Comparison of ENCODE assay signal across 8 cellular contexts in genomic region chr6:30555428-30556005, GRCh38. TPM values are rescaled to one million over a fixed set of nuclear protein-coding genes. Genes with fewer than 3 reads are reported as not detected.
DNase-seq lines count a peak whose midpoint lies in the region; ATAC-seq and TF ChIP-seq lines count a peak whose summit lies in the region.

No MANE protein-coding gene starts in this region.

- intact Hi-C loops in Right ventricle myocardium superior (cut with DNase I), result loop anchor here (5.0 kb wide), 1 partner anchor 162 kb away; the partner anchor contains the start of gene MDC1

- H3K4me1 Mint-ChIP-seq in activated naive CD8-positive, alpha-beta T cell treated with anti-CD3 and anti-CD28 coated beads for 36 hours, result peaks cover 39% of the 10 kb centered on the region

- ATAC-seq in Right ventricle myocardium superior (ENCODE audit: poor library complexity) (peak; percentile 25), omental fat pad (ENCODE audit: low FRiP score) (peak; percentile 2), GM18858 (IDR thresholded peaks at IDR 0.05; ENCODE audit: unreplicated experiment) (no peak)

- no peak for TF ChIP-seq CTCF in omental fat pad (IDR thresholded peaks at IDR 0.05)

- peaks cover 62% of the 10 kb centered on the region for H3K36me3 Mint-ChIP-seq in activated naive CD8-positive, alpha-beta T cell treated with anti-CD3 and anti-CD28 coated beads for 36 hours

- no peaks in the 10 kb centered on the region for H3K9me3 Mint-ChIP-seq in activated naive CD8-positive, alpha-beta T cell treated with anti-CD3 and anti-CD28 coated beads for 36 hours

- peak overlapping the region; percentile 97 for H3K27ac ChIP-seq in HUES48 (ENCODE audit: low read depth, low read length)

- DNase-seq in EL (peak; percentile 47), Right ventricle myocardium superior (peak; percentile 77), omental fat pad (ENCODE audit: low spot score) (no peak), NCI-H1930 (lab: John Stamatoyannopoulos, UW) (no peak)
- DNase-seq in activated naive CD8-positive, alpha-beta T cell treated with anti-CD3 and anti-CD28 coated beads for 36 hours, result peak; percentile 35
- DNase-seq in activated effector memory CD4-positive, alpha-beta T cell treated with Interleukin-2 at 50 U/mL for 16 hours, result no peak

- H3K4me3 Mint-ChIP-seq in activated naive CD8-positive, alpha-beta T cell treated with anti-CD3 and anti-CD28 coated beads for 36 hours, result peak overlapping the region; percentile 98

- peak overlapping the region; percentile 97 for H3K4me3 ChIP-seq in HUES48 (ENCODE audit: low read depth, low read length)

- peaks cover 50% of the 10 kb centered on the region for H3K36me3 ChIP-seq in HUES48 (ENCODE audit: control insufficient read depth, insufficient read depth, low read length)

- no peaks in the 10 kb centered on the region for H3K9me3 ChIP-seq in HUES48 (ENCODE audit: control insufficient read depth, insufficient read depth, low read length)

- H3K9ac ChIP-seq in HUES48 (ENCODE audit: low read depth, low read length), result peak overlapping the region; percentile 89

- H3K27ac Mint-ChIP-seq in activated naive CD8-positive, alpha-beta T cell treated with anti-CD3 and anti-CD28 coated beads for 36 hours, result peak overlapping the region; percentile 100

- no peaks in the 10 kb centered on the region for H3K27me3 ChIP-seq in HUES48 (ENCODE audit: control insufficient read depth, insufficient read depth, low read length)

- H3K27me3 Mint-ChIP-seq in activated naive CD8-positive, alpha-beta T cell treated with anti-CD3 and anti-CD28 coated beads for 36 hours, result no peaks in the 10 kb centered on the region

- 0 out of 2 replicates have a peak, but pooled peaks cover 5% of the 10 kb centered on the region for H3K4me1 ChIP-seq in HUES48 (ENCODE audit: control insufficient read depth, insufficient read depth, low read length)

RNA-seq across cellular contexts. Expression of gene GNL1, which starts 0.8 kb away (rescaled TPM):
- 100 to 1,000 TPM; 123 to 126 TPM for total RNA-seq in activated naive CD8-positive, alpha-beta T cell treated with anti-CD3 and anti-CD28 coated beads for 36 hours
- total RNA-seq in Right ventricle myocardium superior (17.6 TPM), omental fat pad (10 to 100 TPM; 40.1 to 50.6 (median 43.7) TPM)

RNA-seq across cellular contexts. Expression of gene PRR3, which starts 1.6 kb away (rescaled TPM):
- 10 to 100 TPM; 32.7 to 34.4 TPM for total RNA-seq in activated naive CD8-positive, alpha-beta T cell treated with anti-CD3 and anti-CD28 coated beads for 36 hours
- total RNA-seq in Right ventricle myocardium superior, result 1.4 TPM
- total RNA-seq in omental fat pad, result 10 to 100 TPM in 1 of 4 donors, 1 to 10 TPM in 3; 5.0 to 10.4 (median 7.5) TPM

RNA-seq across cellular contexts. Expression of gene ABCF1, which starts 15.7 kb away (rescaled TPM):
- total RNA-seq in activated naive CD8-positive, alpha-beta T cell treated with anti-CD3 and anti-CD28 coated beads for 36 hours, result 100 to 1,000 TPM; 122 TPM
- total RNA-seq in Right ventricle myocardium superior, result 32.5 TPM
- 10 to 100 TPM; 34.4 to 86.0 (median 51.1) TPM for total RNA-seq in omental fat pad

Comparison
In these comparisons a context has a peak if more than half of its experiments do, and no peak if none do; other contexts are left out.
1. DNase-seq: peak in EL (single experiment), activated naive CD8-positive, alpha-beta T cell treated with anti-CD3 and anti-CD28 coated beads for 36 hours (single experiment) and Right ventricle myocardium superior (single experiment); none in omental fat pad (single experiment), NCI-H1930 (0 of 2) and activated effector memory CD4-positive, alpha-beta T cell treated with Interleukin-2 at 50 U/mL for 16 hours (single experiment).